ENCODE assay signal across 8 cellular contexts in genomic region chr13:110711778-110712070, GRCh38. TPM values are rescaled to one million over a fixed set of nuclear protein-coding genes. Genes with fewer than 3 reads are reported as not detected.
A peak's percentile ranks its signal among the peaks of the same experiment; 100 is the strongest.
DNase-seq lines count a peak whose midpoint lies in the region; ATAC-seq, FAIRE-seq and TF ChIP-seq lines count a peak whose summit lies in the region.

No MANE protein-coding gene starts in this region.

- CTCF ChIA-PET in A549 (lab: Yijun Ruan, JAX): no interaction called here

- no peaks in the 10 kb centered on the region for H3K27me3 ChIP-seq in H9 (ENCODE audit: insufficient read depth, low read length)
- no peaks in the 10 kb centered on the region for H3K27me3 ChIP-seq in stomach smooth muscle (ENCODE audit: control insufficient read depth in 1 of 2, insufficient read depth in 2 of 2, low read length in 2 of 2)

- ATAC-seq in A549 (no peak), HG02798 (IDR thresholded peaks at IDR 0.05; ENCODE audit: poor library complexity, unreplicated experiment) (no peak)

- peak overlapping the region; percentile 91 to 99 (median 98) for H3K27ac Mint-ChIP-seq in H9
- peak overlapping the region; percentile 100 for H3K27ac Mint-ChIP-seq in activated naive CD8-positive, alpha-beta T cell treated with anti-CD3 and anti-CD28 coated beads for 36 hours
- H3K27ac Mint-ChIP-seq in immature natural killer cell: peak overlapping the region; percentile 96 to 100 (median 97)

- H2AK5ac ChIP-seq in H9 (ENCODE audit: insufficient read length, low read length): no peak overlapping the region

- H3K27ac ChIP-seq in A549 (peak overlapping the region; percentile 98 to 99), H9 (ENCODE audit: insufficient read length, low read depth, low read length) (peak overlapping the region; percentile 69), stomach smooth muscle (ENCODE audit: low read length) (peak overlapping the region; percentile 99)

- no peak for TF ChIP-seq EP300 in A549 (IDR thresholded peaks at IDR 0.05)

- peaks cover 11% of the 10 kb centered on the region; the same call in 1 of the 2 replicates for H3K79me2 ChIP-seq in H9 (ENCODE audit: insufficient read depth, low read length)

- no peaks in the 10 kb centered on the region for H3K36me3 ChIP-seq in stomach smooth muscle (ENCODE audit: control insufficient read depth in 2 of 2, insufficient read depth in 2 of 2, low read length in 2 of 2)

- no peaks in the 10 kb centered on the region for H3K79me1 ChIP-seq in H9 (ENCODE audit: insufficient read depth, low read depth, low read length, poor library complexity, severe bottlenecking)

- H3K56ac ChIP-seq in H9 (ENCODE audit: insufficient read length, low read depth, low read length): no peak overlapping the region

- H3K4me1 Mint-ChIP-seq in H9 (peaks cover 11 to 16% of the 10 kb centered on the region in 2 experiments), immature natural killer cell (peaks cover 25 to 27% of the 10 kb centered on the region in 2 donors)
- peaks cover 17% of the 10 kb centered on the region for H3K4me1 Mint-ChIP-seq in activated naive CD8-positive, alpha-beta T cell treated with anti-CD3 and anti-CD28 coated beads for 36 hours

- H2AFZ ChIP-seq in H9 (ENCODE audit: low read length): no peak overlapping the region

- no peak overlapping the region for H3K23ac ChIP-seq in H9 (ENCODE audit: insufficient read length, low read depth, low read length)

- no peak for TF ChIP-seq POLR2A in A549 (IDR thresholded peaks at IDR 0.05; ENCODE audit: low read length)

- H3K36me3 Mint-ChIP-seq in H9 (ENCODE audit: insufficient read depth in 1 of 3, low read depth in 3 of 3): peaks cover 0 to 3% (median 0%) of the 10 kb centered on the region in 3 experiments; a peak in 1 of 7 replicates
- peaks cover 2% of the 10 kb centered on the region for H3K36me3 Mint-ChIP-seq in activated naive CD8-positive, alpha-beta T cell treated with anti-CD3 and anti-CD28 coated beads for 36 hours
- H3K36me3 Mint-ChIP-seq in immature natural killer cell: no peaks in the 10 kb centered on the region

- H3K9me3 Mint-ChIP-seq in H9 (peaks cover 0 to 2% of the 10 kb centered on the region in 2 experiments; a peak in 2 of 5 replicates), immature natural killer cell (peaks cover 0 to 2% (median 0%) of the 10 kb centered on the region in 6 donors)
- no peaks in the 10 kb centered on the region for H3K9me3 Mint-ChIP-seq in activated naive CD8-positive, alpha-beta T cell treated with anti-CD3 and anti-CD28 coated beads for 36 hours

- H2BK15ac ChIP-seq in H9 (ENCODE audit: low read depth, low read length): no peak overlapping the region

- H2BK5ac ChIP-seq in H9 (ENCODE audit: insufficient read length, low read length): no peak overlapping the region

- H3K4ac ChIP-seq in H9 (ENCODE audit: low read depth, low read length): no peak overlapping the region; the same call in 1 of the 2 replicates

- H4K8ac ChIP-seq in H9 (replicated peaks; ENCODE audit: insufficient read length, low read depth, low read length): no peak overlapping the region

- H3K4me3 Mint-ChIP-seq in H9 (peak overlapping the region; percentile 93 to 95), immature natural killer cell (peak overlapping the region; percentile 94 to 100 (median 98))
- peak overlapping the region; percentile 100 for H3K4me3 Mint-ChIP-seq in activated naive CD8-positive, alpha-beta T cell treated with anti-CD3 and anti-CD28 coated beads for 36 hours

- no peak overlapping the region for H2BK120ac ChIP-seq in H9 (ENCODE audit: low read depth, low read length, poor library complexity, severe bottlenecking)

- H2BK12ac ChIP-seq in H9 (ENCODE audit: insufficient read length, low read depth, low read length): no peak overlapping the region

- H3K9ac ChIP-seq in H9 (ENCODE audit: extremely low read depth, insufficient read length, low read length) (peak overlapping the region; percentile 83), stomach smooth muscle (ENCODE audit: low read length in 2 of 2) (peak overlapping the region; percentile 94 to 96)

- H3K23me2 ChIP-seq in H9 (ENCODE audit: insufficient read length, low read depth, low read length, poor library complexity, severe bottlenecking): peaks cover 4% of the 10 kb centered on the region

- POLR2A ChIA-PET in A549 (lab: Yijun Ruan, JAX): interaction anchor here (0.6 to 1.9 kb wide), 4 partner anchors 30 to 697 kb away, joined by 3 to 9 read pairs (median 3); partner anchors contain the start of gene NAXD

- H3K4me3 ChIP-seq in A549: peak overlapping the region; percentile 89
- H3K4me3 ChIP-seq in stomach smooth muscle (ENCODE audit: low read length in 2 of 2): peak overlapping the region; percentile 94

- no peak overlapping the region for H4K5ac ChIP-seq in H9 (ENCODE audit: insufficient read length, low read depth, low read length)

- peak overlapping the region; percentile 78; the same call in 1 of the 2 replicates for H3K14ac ChIP-seq in H9 (ENCODE audit: insufficient read depth, low read length)

- H3K27me3 Mint-ChIP-seq in H9 (ENCODE audit: low read depth) (no peaks in the 10 kb centered on the region; the same call in 1 of the 2 replicates), immature natural killer cell (ENCODE audit: low read depth in 3 of 3) (peaks cover 19 to 28% (median 27%) of the 10 kb centered on the region in 3 donors)
- peaks cover 4% of the 10 kb centered on the region for H3K27me3 Mint-ChIP-seq in activated naive CD8-positive, alpha-beta T cell treated with anti-CD3 and anti-CD28 coated beads for 36 hours

- 6% methylated on average over 6 of the region's 6 CpGs for WGBS in A549 (ENCODE audit: missing lambda C conversion rate)
- no CpG with 5 or more reads among the region's 6 CpGs for WGBS in H9 (ENCODE audit: extremely low coverage, insufficient read length, low lambda C conversion rate)

- H3K4me1 ChIP-seq in A549 (peaks cover 7% of the 10 kb centered on the region; the same call in 2 of the 3 replicates), H9 (ENCODE audit: insufficient read depth, low read length) (no peaks in the 10 kb centered on the region; the same call in 1 of the 2 replicates), stomach smooth muscle (ENCODE audit: control insufficient read depth, insufficient read depth, low read length) (peaks cover 20% of the 10 kb centered on the region)

- no peak for FAIRE-seq in A549 (lab: Jason Lieb, UNC)

- no peaks in the 10 kb centered on the region for H3K9me3 ChIP-seq in A549
- no peaks in the 10 kb centered on the region for H3K9me3 ChIP-seq in H9 (ENCODE audit: control insufficient read depth, low read depth, low read length)
- H3K9me3 ChIP-seq in stomach smooth muscle (ENCODE audit: control insufficient read depth in 2 of 2, low read length in 2 of 2): no peaks in the 10 kb centered on the region

- peak overlapping the region; percentile 1 for H3K18ac ChIP-seq in H9 (ENCODE audit: insufficient read length, low read depth, low read length)

- peak overlapping the region; percentile 56 for H3T11ph ChIP-seq in H9 (ENCODE audit: low read length)

- TF ChIP-seq CTCF in A549 (IDR thresholded peaks at IDR 0.05) (no peak), H9 (conservative IDR thresholded peaks at IDR 0.05) (no peak)

- no peak overlapping the region for H4K91ac ChIP-seq in H9 (ENCODE audit: insufficient read length, low read depth, low read length)

- DNase-seq in A549 (ENCODE audit: low read depth in 1 of 2, low spot score in 1 of 2) (no peak), H9 (no peak), immature natural killer cell (peak in 1 of 3 donors; percentile 3), Ammon's horn (ENCODE audit: low spot score) (no peak), SKM-1 (lab: John Stamatoyannopoulos, UW; ENCODE audit: unreplicated experiment) (no peak)
- no peak for DNase-seq in activated naive CD8-positive, alpha-beta T cell treated with anti-CD3 and anti-CD28 coated beads for 36 hours

- TF ChIP-seq RAD21 in A549 (conservative IDR thresholded peaks at IDR 0.05 in 1 of 2, IDR thresholded peaks at IDR 0.05 in 1 of 2): no peak

- H4K20me1 ChIP-seq in H9 (ENCODE audit: control insufficient read depth, insufficient read depth, insufficient read length): no peaks in the 10 kb centered on the region

- no peak overlapping the region for H2BK20ac ChIP-seq in H9 (ENCODE audit: low read depth, low read length, poor library complexity, severe bottlenecking)

- H3K4me2 ChIP-seq in A549: peak overlapping the region; percentile 84
- H3K4me2 ChIP-seq in H9 (ENCODE audit: insufficient read depth, insufficient read length, low read length): peak overlapping the region; percentile 57

TF ChIP-seq in A549, 52 proteins besides CTCF, POLR2A, EP300 and RAD21:
- TF ChIP-seq RCOR1 (IDR thresholded peaks at IDR 0.05; ENCODE audit: low read depth, low read length) (no peak), MAFK (IDR thresholded peaks at IDR 0.05; ENCODE audit: partially characterized antibody) (no peak), RNF2 (IDR thresholded peaks at IDR 0.05; ENCODE audit: borderline replicate concordance, low read depth) (no peak), HEYL (CRISPR knock-in tag; IDR thresholded peaks at IDR 0.05) (no peak), CEBPB (IDR thresholded peaks at IDR 0.05) (no peak), FOXS1 (CRISPR knock-in tag; IDR thresholded peaks at IDR 0.05) (no peak), ZSCAN20 (CRISPR knock-in tag; IDR thresholded peaks at IDR 0.05) (no peak), HOXB13 (CRISPR knock-in tag; IDR thresholded peaks at IDR 0.05; ENCODE audit: low read depth) (no peak)

RNA-seq across cellular contexts. Expression of gene ING1, which starts 1.8 kb away (rescaled TPM):
- polyA plus RNA-seq in A549 (2011; rRNA removed): 5.1 and 8.6 TPM in 2 replicates
- polyA plus RNA-seq in A549 (2012; cell fraction: cytosol; rRNA removed): 24.6 and 25.6 TPM in 2 replicates
- polyA plus RNA-seq in A549 (2012; cell fraction: nucleus; rRNA removed): 16.7 and 21.0 TPM in 2 replicates
- 6.9 to 7.9 TPM (median 7.2 TPM) in 3 replicates for polyA plus RNA-seq in A549 (2017; fragmentation: RNase III; extraction: RNeasy Plus Mini Kit Qiagen cat#74134 plus additional on column Dnase treatment)
- 5.1 and 5.4 TPM in 2 replicates for polyA minus RNA-seq in A549 (2011; rRNA and poly(A)+ RNA removed)
- total RNA-seq in H9 (2021): 17.3 and 18.7 TPM in 2 replicates
- total RNA-seq in activated naive CD8-positive, alpha-beta T cell treated with anti-CD3 and anti-CD28 coated beads for 36 hours: 10 to 100 TPM; 16.7 to 18.4 TPM
- polyA plus RNA-seq in immature natural killer cell: 10 to 100 TPM; 12.6 to 20.1 (median 17.6) TPM

RNA-seq across cellular contexts. Expression of gene CARS2, which starts 5.8 kb away (rescaled TPM):
- polyA plus RNA-seq in A549 (2011; rRNA removed) (28.8 and 31.5 TPM in 2 replicates), A549 (2017; fragmentation: RNase III; extraction: RNeasy Plus Mini Kit Qiagen cat#74134 plus additional on column Dnase treatment) (41.4 to 42.6 TPM (median 41.8 TPM) in 3 replicates), immature natural killer cell (10 to 100 TPM; 40.8 to 54.5 (median 40.8) TPM)
- polyA plus RNA-seq in A549 (2012; cell fraction: cytosol; rRNA removed): 48.9 and 54.3 TPM in 2 replicates
- polyA plus RNA-seq in A549 (2012; cell fraction: nucleus; rRNA removed): 106 and 107 TPM in 2 replicates
- 24.2 and 26.0 TPM in 2 replicates for polyA minus RNA-seq in A549 (2011; rRNA and poly(A)+ RNA removed)
- total RNA-seq in H9 (2021): 41.9 and 46.3 TPM in 2 replicates
- total RNA-seq in activated naive CD8-positive, alpha-beta T cell treated with anti-CD3 and anti-CD28 coated beads for 36 hours: 10 to 100 TPM; 81.1 to 84.8 TPM
